ENCODE assay signal across 20 cellular contexts in the genomic region with DNA sequence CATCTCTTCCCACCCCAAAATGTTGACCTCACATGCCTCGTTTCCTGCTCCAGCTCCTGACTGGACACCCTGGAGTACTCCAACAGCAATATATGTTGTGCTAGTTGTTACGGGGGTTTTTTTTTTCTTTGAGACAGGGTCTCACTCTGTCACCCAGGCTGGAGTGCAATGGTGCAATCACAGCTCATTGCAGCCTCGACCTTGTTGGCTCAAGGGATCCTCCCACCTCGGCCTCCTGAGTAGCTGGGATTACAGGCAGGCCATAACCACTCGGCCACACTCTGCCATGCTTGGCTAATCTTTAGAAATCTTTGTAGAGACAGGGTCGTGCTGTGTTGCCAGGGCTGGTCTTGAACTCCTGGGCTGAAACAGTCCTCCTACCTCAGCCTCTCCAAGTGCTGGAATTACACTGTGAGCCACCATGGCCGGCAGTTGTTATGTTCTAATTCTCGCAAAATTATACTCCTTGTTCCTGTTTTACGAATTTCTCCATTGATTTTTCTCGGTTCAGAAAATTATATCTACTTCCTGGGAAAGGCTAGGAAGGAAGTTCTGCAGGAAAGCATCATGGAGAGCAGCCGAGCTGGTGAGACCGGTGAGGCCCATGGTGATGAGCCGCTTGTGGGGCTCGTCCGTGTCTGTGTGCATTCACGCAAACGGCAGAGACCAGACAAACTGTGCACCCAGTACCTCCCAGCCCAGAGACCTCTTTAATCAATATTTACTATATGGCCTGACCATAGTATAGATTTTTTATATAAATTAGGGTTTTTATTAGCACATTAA.
"Had no signal": no experiment of that assay in that cellular context is flagged by ENCODE, and none has a peak within 500 bp of the region (broad histone marks: within the 10 kb centered on the region; RNA-seq: fewer than 3 reads in every experiment).

No MANE protein-coding gene starts in this region.

- DNase-seq: dorsolateral prefrontal cortex; effector CD4-positive, alpha-beta T cell; hypothalamus; kidney; mesenchymal stem cell; naive thymus-derived CD4-positive, alpha-beta T cell; stimulated activated CD4-positive, alpha-beta T cell treated with anti-CD3 and anti-CD28 coated beads, Interleukin-15, amount 100 ng/mL, for 24 hours; stimulated activated CD4-positive, alpha-beta T cell treated with anti-CD3 and anti-CD28 coated beads, Interleukin-2, amount 100 ng/mL, for 48 hours; stimulated activated naive B cell treated with anti-CD40 and anti-IgM and Interleukin-4, amounts not matched to agents 10 μg/mL and 1 μg/mL and 100 μg/mL, for 72 hours; upper lobe of right lung; uterus had no signal

- H2AFZ ChIP-seq: neural progenitor cell had no signal

- H3K27ac ChIP-seq: dorsolateral prefrontal cortex, neural progenitor cell, prostate gland, thoracic aorta, tibial nerve, upper lobe of right lung, uterus had no signal

- H3K4me3 ChIP-seq: dorsolateral prefrontal cortex, neural progenitor cell, prostate gland, skin epidermis, thoracic aorta, tibial nerve, upper lobe of right lung, uterus had no signal

- H3K36me3 ChIP-seq: neural progenitor cell, prostate gland, thoracic aorta, tibial nerve, upper lobe of right lung, uterus had no signal

- H3K9me3 ChIP-seq: prostate gland, thoracic aorta, upper lobe of right lung, uterus had no signal

- H3K4me2 ChIP-seq: neural progenitor cell had no signal

- H3K4me1 ChIP-seq: neural progenitor cell, prostate gland, upper lobe of right lung, uterus had no signal

- H3K27me3 ChIP-seq: neural progenitor cell, uterus had no signal

- FAIRE-seq: colon, frontal cortex, kidney had no signal

- ATAC-seq: left lobe of liver; naive thymus-derived CD4-positive, alpha-beta T cell; right cardiac atrium; stimulated activated naive B cell treated with anti-CD40 and anti-IgM and Interleukin-4, amounts not matched to agents 10 μg/mL and 1 μg/mL and 100 μg/mL, for 72 hours; upper lobe of right lung had no signal

- H3K9ac ChIP-seq: neural progenitor cell had no signal
